In the genomic region with DNA sequence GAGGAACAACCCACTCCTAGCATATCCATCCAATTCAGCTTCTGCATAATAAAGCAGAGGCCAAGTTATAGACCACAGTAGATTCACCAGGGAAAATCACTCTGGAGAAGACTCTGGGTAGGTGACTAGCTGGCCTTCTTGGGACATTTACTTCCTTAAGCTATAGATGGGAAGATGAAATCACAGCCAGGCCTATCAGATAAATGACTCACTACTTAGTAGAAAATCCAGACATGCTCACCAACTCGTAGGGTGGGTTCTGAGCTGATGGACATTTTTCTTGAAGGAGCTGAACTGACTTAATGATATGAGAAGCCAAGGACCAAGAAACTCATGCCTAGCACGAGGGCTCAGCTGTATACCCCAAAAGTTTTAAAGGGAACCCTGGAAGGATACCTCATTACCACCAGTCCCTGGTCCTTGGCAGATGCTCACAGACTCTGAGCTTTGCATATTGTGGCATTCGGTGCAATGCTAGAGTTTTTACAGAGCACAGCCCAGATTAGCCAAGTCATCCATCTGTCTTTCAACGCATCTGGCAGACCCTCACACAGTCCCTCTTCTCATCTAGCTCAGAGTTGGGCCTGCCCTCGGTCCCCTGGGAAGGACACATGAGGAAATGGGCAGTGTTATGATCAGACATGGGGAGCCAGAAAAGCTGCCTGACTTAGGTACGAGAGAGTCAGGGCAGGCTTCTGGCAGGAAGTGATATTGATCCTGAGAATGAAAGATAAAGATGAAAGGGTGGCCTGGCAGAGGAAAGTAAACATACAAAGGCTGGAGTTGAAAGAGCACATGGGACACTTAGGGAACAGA, we compare ENCODE assay signal across 1 cellular context.
A peak's percentile ranks its signal among the peaks of the same experiment; 100 is the strongest.
TF ChIP-seq lines count a peak whose summit lies in the region.

No MANE protein-coding gene starts in this region.

TF ChIP-seq in HepG2, 621 proteins besides CTCF, POLR2A, EP300 and RAD21 (continued from another document and continues in another):
- TF ChIP-seq, protein P1, sequence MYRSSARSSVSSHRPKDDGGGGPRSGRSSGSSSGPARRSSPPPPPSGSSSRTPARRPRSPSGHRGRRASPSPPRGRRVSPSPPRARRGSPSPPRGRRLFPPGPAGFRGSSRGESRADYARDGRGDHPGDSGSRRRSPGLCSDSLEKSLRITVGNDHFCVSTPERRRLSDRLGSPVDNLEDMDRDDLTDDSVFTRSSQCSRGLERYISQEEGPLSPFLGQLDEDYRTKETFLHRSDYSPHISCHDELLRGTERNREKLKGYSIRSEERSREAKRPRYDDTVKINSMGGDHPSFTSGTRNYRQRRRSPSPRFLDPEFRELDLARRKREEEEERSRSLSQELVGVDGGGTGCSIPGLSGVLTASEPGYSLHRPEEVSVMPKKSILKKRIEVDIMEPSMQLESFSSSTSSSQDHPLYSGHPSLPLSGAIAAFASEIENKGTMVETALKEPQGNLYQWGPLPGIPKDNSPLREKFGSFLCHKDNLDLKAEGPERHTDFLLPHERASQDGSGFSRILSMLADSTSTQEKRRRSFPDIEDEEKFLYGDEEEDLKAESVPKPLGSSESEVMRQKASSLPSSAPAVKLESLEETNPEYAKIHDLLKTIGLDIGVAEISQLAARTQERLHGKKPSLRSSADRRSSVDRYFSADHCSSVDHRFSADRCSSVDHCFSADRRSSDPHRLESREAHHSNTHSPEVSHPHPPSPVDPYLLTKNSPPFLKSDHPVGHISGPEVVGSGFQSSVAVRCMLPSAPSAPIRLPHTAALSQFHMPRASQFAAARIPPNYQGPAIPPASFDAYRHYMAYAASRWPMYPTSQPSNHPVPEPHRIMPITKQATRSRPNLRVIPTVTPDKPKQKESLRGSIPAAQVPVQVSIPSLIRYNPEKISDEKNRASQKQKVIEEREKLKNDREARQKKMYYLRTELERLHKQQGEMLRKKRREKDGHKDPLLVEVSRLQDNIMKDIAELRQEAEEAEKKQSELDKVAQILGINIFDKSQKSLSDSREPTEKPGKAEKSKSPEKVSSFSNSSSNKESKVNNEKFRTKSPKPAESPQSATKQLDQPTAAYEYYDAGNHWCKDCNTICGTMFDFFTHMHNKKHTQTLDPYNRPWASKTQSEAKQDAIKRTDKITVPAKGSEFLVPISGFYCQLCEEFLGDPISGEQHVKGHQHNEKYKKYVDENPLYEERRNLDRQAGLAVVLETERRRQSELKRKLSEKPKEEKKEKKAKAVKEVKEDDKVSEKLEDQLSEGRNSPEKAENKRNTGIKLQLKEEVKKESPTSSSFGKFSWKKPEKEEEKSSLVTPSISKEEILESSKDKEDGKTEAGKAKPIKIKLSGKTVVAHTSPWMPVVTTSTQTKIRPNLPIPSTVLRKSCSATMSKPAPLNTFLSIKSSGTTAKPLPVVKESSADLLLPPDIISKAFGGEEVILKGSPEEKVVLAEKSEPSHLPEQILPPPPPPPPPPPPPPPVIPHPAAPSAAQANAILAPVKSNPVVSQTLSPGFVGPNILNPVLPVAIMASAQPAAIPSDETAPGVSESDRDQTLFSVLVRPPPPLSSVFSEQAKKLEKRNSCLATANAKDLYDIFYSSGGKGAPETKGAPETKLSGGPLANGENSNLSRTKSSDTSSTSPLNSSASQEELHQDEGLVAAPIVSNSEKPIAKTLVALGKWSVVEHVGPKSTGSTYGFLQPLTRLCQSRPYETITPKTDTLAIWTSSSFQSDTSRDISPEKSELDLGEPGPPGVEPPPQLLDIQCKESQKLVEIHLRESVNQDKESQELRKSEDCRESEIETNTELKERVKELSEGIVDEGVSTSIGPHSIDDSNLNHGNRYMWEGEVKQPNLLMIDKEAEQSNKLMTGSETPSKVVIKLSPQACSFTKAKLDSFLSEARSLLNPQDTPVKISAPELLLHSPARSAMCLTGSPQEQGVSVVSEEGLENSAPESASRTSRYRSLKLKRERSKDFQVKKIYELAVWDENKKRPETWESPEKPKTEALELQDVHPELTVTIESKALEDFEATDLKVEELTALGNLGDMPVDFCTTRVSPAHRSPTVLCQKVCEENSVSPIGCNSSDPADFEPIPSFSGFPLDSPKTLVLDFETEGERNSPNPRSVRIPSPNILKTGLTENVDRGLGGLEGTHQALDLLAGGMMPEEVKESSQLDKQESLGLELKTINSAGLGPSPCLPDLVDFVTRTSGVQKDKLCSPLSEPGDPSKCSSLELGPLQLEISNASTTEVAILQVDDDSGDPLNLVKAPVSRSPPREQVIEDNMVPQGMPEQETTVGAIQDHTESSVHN (CRISPR knock-in tag; IDR thresholded peaks at IDR 0.05), result no peak
- TF ChIP-seq DBP (CRISPR knock-in tag; IDR thresholded peaks at IDR 0.05; ENCODE audit: not compliant biosample characterization), result no peak
- no peak; the same call in 1 of the 2 replicates for TF ChIP-seq NFYC (CRISPR knock-in tag; IDR thresholded peaks at IDR 0.05)
- TF ChIP-seq HOXD1 (CRISPR knock-in tag; IDR thresholded peaks at IDR 0.05), result peak; percentile 77; the same call in 1 of the 2 replicates
- 0 out of 2 replicates have a peak, but pooled peaks have one; percentile 66 for TF ChIP-seq ZNF557 (CRISPR knock-in tag; IDR thresholded peaks at IDR 0.05)
- TF ChIP-seq, protein P2, sequence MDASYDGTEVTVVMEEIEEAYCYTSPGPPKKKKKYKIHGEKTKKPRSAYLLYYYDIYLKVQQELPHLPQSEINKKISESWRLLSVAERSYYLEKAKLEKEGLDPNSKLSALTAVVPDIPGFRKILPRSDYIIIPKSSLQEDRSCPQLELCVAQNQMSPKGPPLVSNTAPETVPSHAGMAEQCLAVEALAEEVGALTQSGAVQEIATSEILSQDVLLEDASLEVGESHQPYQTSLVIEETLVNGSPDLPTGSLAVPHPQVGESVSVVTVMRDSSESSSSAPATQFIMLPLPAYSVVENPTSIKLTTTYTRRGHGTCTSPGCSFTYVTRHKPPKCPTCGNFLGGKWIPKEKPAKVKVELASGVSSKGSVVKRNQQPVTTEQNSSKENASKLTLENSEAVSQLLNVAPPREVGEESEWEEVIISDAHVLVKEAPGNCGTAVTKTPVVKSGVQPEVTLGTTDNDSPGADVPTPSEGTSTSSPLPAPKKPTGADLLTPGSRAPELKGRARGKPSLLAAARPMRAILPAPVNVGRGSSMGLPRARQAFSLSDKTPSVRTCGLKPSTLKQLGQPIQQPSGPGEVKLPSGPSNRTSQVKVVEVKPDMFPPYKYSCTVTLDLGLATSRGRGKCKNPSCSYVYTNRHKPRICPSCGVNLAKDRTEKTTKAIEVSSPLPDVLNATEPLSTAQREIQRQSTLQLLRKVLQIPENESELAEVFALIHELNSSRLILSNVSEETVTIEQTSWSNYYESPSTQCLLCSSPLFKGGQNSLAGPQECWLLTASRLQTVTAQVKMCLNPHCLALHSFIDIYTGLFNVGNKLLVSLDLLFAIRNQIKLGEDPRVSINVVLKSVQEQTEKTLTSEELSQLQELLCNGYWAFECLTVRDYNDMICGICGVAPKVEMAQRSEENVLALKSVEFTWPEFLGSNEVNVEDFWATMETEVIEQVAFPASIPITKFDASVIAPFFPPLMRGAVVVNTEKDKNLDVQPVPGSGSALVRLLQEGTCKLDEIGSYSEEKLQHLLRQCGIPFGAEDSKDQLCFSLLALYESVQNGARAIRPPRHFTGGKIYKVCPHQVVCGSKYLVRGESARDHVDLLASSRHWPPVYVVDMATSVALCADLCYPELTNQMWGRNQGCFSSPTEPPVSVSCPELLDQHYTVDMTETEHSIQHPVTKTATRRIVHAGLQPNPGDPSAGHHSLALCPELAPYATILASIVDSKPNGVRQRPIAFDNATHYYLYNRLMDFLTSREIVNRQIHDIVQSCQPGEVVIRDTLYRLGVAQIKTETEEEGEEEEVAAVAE (CRISPR knock-in tag; IDR thresholded peaks at IDR 0.05; ENCODE audit: borderline replicate concordance), result no peak
- no peak for TF ChIP-seq HNRNPH1 (optimal IDR thresholded peaks at IDR 0.05; ENCODE audit: low read depth, low read length)
- TF ChIP-seq ZNF282 (IDR thresholded peaks at IDR 0.05; ENCODE audit: partially characterized antibody), result no peak
- TF ChIP-seq ZSCAN9 (CRISPR knock-in tag; IDR thresholded peaks at IDR 0.05; ENCODE audit: borderline replicate concordance), result peak; percentile 88
- TF ChIP-seq SIX4 (CRISPR knock-in tag; IDR thresholded peaks at IDR 0.05), result peak; percentile 85; the same call in 1 of the 2 replicates
- TF ChIP-seq ZMYM2 (CRISPR knock-in tag; IDR thresholded peaks at IDR 0.05), result no peak
- TF ChIP-seq ZNF674 (CRISPR knock-in tag; IDR thresholded peaks at IDR 0.05; ENCODE audit: low read depth), result no peak
- TF ChIP-seq HOXA3 (CRISPR knock-in tag; IDR thresholded peaks at IDR 0.05), result peak; percentile 77
- TF ChIP-seq ZNF841 (CRISPR knock-in tag; IDR thresholded peaks at IDR 0.05; ENCODE audit: borderline replicate concordance), result no peak
- TF ChIP-seq ZNF337 (CRISPR knock-in tag; IDR thresholded peaks at IDR 0.05; ENCODE audit: borderline replicate concordance, low read depth), result no peak
- TF ChIP-seq ZNF550 (CRISPR knock-in tag; IDR thresholded peaks at IDR 0.05; ENCODE audit: borderline replicate concordance), result no peak
- TF ChIP-seq NAIF1 (CRISPR knock-in tag; IDR thresholded peaks at IDR 0.05; ENCODE audit: borderline replicate concordance), result no peak
- no peak for TF ChIP-seq ZNF713 (CRISPR knock-in tag; IDR thresholded peaks at IDR 0.05)
- TF ChIP-seq ZNF629 (CRISPR knock-in tag; conservative IDR thresholded peaks at IDR 0.05), result peak; percentile 52; the same call in 1 of the 2 replicates
- TF ChIP-seq SAFB2 (CRISPR knock-in tag; IDR thresholded peaks at IDR 0.05; ENCODE audit: borderline replicate concordance, low read depth), result no peak
- TF ChIP-seq ZNF773 (CRISPR knock-in tag; IDR thresholded peaks at IDR 0.05; ENCODE audit: borderline replicate concordance), result no peak
- no peak for TF ChIP-seq ZSCAN12 (CRISPR knock-in tag; IDR thresholded peaks at IDR 0.05)
- TF ChIP-seq ZNF567 (CRISPR knock-in tag; IDR thresholded peaks at IDR 0.05; ENCODE audit: borderline replicate concordance), result no peak
- peak; percentile 30; the same call in 1 of the 2 replicates for TF ChIP-seq STAG1 (CRISPR knock-in tag; IDR thresholded peaks at IDR 0.05)
- no peak for TF ChIP-seq CCAR2 (optimal IDR thresholded peaks at IDR 0.05; ENCODE audit: low read depth, low read length)
- no peak for TF ChIP-seq FIP1L1 (IDR thresholded peaks at IDR 0.05; ENCODE audit: borderline replicate concordance, insufficient read depth, low read depth, low read length)
- no peak for TF ChIP-seq ZBTB49 (CRISPR knock-in tag; IDR thresholded peaks at IDR 0.05; ENCODE audit: borderline replicate concordance)
- TF ChIP-seq, protein P3, sequence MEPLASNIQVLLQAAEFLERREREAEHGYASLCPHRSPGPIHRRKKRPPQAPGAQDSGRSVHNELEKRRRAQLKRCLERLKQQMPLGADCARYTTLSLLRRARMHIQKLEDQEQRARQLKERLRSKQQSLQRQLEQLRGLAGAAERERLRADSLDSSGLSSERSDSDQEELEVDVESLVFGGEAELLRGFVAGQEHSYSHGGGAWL (CRISPR knock-in tag; IDR thresholded peaks at IDR 0.05), result no peak
- peak; percentile 62; the same call in 1 of the 2 replicates for TF ChIP-seq REPIN1 (CRISPR knock-in tag; IDR thresholded peaks at IDR 0.05; ENCODE audit: borderline replicate concordance, low read depth)
- no peak for TF ChIP-seq ARNT (IDR thresholded peaks at IDR 0.05)
- TF ChIP-seq ZNF160 (CRISPR knock-in tag; IDR thresholded peaks at IDR 0.05), result no peak
- no peak for TF ChIP-seq ZNF703 (CRISPR knock-in tag; IDR thresholded peaks at IDR 0.05; ENCODE audit: borderline replicate concordance)
- TF ChIP-seq SOX5 (CRISPR knock-in tag; IDR thresholded peaks at IDR 0.05; ENCODE audit: borderline replicate concordance), result peak; percentile 93
- TF ChIP-seq ZSCAN25 (CRISPR knock-in tag; IDR thresholded peaks at IDR 0.05), result no peak; the same call in 1 of the 2 replicates
- TF ChIP-seq HMGA1 (CRISPR knock-in tag; conservative IDR thresholded peaks at IDR 0.05), result no peak
- TF ChIP-seq MTF2 (CRISPR knock-in tag; IDR thresholded peaks at IDR 0.05; ENCODE audit: borderline replicate concordance), result no peak
- TF ChIP-seq ZBTB38 (CRISPR knock-in tag; IDR thresholded peaks at IDR 0.05), result no peak
- no peak for TF ChIP-seq ZNF747 (CRISPR knock-in tag; IDR thresholded peaks at IDR 0.05; ENCODE audit: borderline replicate concordance)
- TF ChIP-seq, protein P4, sequence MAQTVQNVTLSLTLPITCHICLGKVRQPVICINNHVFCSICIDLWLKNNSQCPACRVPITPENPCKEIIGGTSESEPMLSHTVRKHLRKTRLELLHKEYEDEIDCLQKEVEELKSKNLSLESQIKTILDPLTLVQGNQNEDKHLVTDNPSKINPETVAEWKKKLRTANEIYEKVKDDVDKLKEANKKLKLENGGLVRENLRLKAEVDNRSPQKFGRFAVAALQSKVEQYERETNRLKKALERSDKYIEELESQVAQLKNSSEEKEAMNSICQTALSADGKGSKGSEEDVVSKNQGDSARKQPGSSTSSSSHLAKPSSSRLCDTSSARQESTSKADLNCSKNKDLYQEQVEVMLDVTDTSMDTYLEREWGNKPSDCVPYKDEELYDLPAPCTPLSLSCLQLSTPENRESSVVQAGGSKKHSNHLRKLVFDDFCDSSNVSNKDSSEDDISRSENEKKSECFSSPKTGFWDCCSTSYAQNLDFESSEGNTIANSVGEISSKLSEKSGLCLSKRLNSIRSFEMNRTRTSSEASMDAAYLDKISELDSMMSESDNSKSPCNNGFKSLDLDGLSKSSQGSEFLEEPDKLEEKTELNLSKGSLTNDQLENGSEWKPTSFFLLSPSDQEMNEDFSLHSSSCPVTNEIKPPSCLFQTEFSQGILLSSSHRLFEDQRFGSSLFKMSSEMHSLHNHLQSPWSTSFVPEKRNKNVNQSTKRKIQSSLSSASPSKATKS (CRISPR knock-in tag; IDR thresholded peaks at IDR 0.05), result no peak
- TF ChIP-seq RFXAP (CRISPR knock-in tag; IDR thresholded peaks at IDR 0.05; ENCODE audit: borderline replicate concordance), result no peak
- no peak for TF ChIP-seq ZFP37 (CRISPR knock-in tag; IDR thresholded peaks at IDR 0.05; ENCODE audit: borderline replicate concordance)
- peak; percentile 54; the same call in 1 of the 2 replicates for TF ChIP-seq SMARCC2 (IDR thresholded peaks at IDR 0.05)
- no peak for TF ChIP-seq MAX (IDR thresholded peaks at IDR 0.05)
